In the genomic region with DNA sequence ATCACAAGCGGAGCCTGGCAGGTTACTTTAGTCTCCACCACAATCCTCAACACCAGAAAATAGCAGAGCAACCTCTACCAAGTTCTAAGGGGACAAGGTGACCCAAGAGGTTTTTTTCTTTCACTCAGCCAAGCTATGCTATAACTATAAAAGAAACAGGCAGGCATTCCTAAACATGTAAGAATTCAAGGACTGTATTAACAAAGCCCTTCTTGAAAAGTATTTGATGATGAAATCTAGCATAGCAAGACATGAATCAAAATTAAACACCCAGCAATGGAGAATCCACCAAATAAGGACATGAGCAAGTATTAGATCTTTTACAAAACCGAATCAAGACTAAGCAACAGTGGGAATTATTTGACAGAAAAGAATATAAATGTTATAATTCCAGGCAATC, we compare ENCODE assay signal across 11 cellular contexts. TPM values are rescaled to one million over a fixed set of nuclear protein-coding genes. Genes with fewer than 3 reads are reported as not detected.
DNase-seq lines count a peak whose midpoint lies in the region; ATAC-seq, FAIRE-seq and TF ChIP-seq lines count a peak whose summit lies in the region.
"Had no signal": no experiment of that assay in that cellular context is flagged by ENCODE, and none has a peak within 500 bp of the region (broad histone marks: within the 10 kb centered on the region; RNA-seq: fewer than 3 reads in every experiment).

No MANE protein-coding gene starts in this region.

- no peak overlapping the region for H3K4me3 ChIP-seq in keratinocyte (ENCODE audit: control insufficient read depth in 2 of 3, extremely low read depth in 1 of 3, insufficient read depth in 2 of 3, low read depth in 1 of 3, low read length in 3 of 3)

- peak overlapping the region; percentile 8 for H2AFZ ChIP-seq in keratinocyte (ENCODE audit: control insufficient read depth, low read length)

- H3K27me3 Mint-ChIP-seq in activated T-cell treated with anti-CD3 and anti-CD28 coated beads, Interleukin-2, amount 50 U/mL, for 72 hours (ENCODE audit: low read depth) = no peaks in the 10 kb centered on the region
- H3K27me3 Mint-ChIP-seq in activated naive CD8-positive, alpha-beta T cell treated with anti-CD3 and anti-CD28 coated beads for 36 hours = no peaks in the 10 kb centered on the region
- peaks cover 11% of the 10 kb centered on the region for H3K27me3 Mint-ChIP-seq in type B pancreatic cell

- H3K9me1 ChIP-seq in keratinocyte (ENCODE audit: control insufficient read depth, extremely low read depth, insufficient read depth, low read length) = no peaks in the 10 kb centered on the region

- no peaks in the 10 kb centered on the region for H3K79me2 ChIP-seq in keratinocyte (ENCODE audit: control insufficient read depth, insufficient read depth, low read length)

- no peaks in the 10 kb centered on the region for H3K36me3 ChIP-seq in keratinocyte (ENCODE audit: control insufficient read depth in 2 of 2, extremely low read depth in 1 of 2, insufficient read depth in 2 of 2, low read length in 2 of 2)

- no peak for DNase-seq in activated T-cell treated with anti-CD3 and anti-CD28 coated beads, Interleukin-2, amount 50 U/mL, for 72 hours
- DNase-seq in activated T-cell treated with anti-CD3 and anti-CD28 coated beads, Interleukin-2, amount 50 U/mL, for 1 hour = no peak
- DNase-seq in activated naive CD8-positive, alpha-beta T cell treated with anti-CD3 and anti-CD28 coated beads for 36 hours = no peak
- no peak for DNase-seq in keratinocyte (ENCODE audit: low read depth, low spot score)
- DNase-seq in type B pancreatic cell (ENCODE audit: extremely low spot score, unreplicated experiment) = no peak
- no peak for DNase-seq in SIG-M5 (lab: John Stamatoyannopoulos, UW)
- no peak for DNase-seq in mucosa of gallbladder (ENCODE audit: low spot score)
- DNase-seq: effector memory CD4-positive, alpha-beta T cell; NCI-H146; OCI-M1 had no signal

- no peaks in the 10 kb centered on the region for H3K36me3 Mint-ChIP-seq in activated T-cell treated with anti-CD3 and anti-CD28 coated beads, Interleukin-2, amount 50 U/mL, for 72 hours (ENCODE audit: insufficient read depth in 2 of 2)
- H3K36me3 Mint-ChIP-seq in activated naive CD8-positive, alpha-beta T cell treated with anti-CD3 and anti-CD28 coated beads for 36 hours = no peaks in the 10 kb centered on the region
- peaks cover 4% of the 10 kb centered on the region for H3K36me3 Mint-ChIP-seq in type B pancreatic cell

- TF ChIP-seq CTCF in keratinocyte (optimal IDR thresholded peaks at IDR 0.05 in 1 of 3, IDR thresholded peaks at IDR 0.05 in 1 of 3, conservative IDR thresholded peaks at IDR 0.05 in 1 of 3; ENCODE audit: extremely low read depth in 1 of 3, insufficient read depth in 2 of 3, low read length in 3 of 3) (no peak), type B pancreatic cell (conservative IDR thresholded peaks at IDR 0.05) (no peak)

- peak overlapping the region; percentile 78 to 94 for H3K4me3 Mint-ChIP-seq in activated T-cell treated with anti-CD3 and anti-CD28 coated beads, Interleukin-2, amount 50 U/mL, for 72 hours
- no peak overlapping the region for H3K4me3 Mint-ChIP-seq in activated naive CD8-positive, alpha-beta T cell treated with anti-CD3 and anti-CD28 coated beads for 36 hours
- peak overlapping the region; percentile 62 for H3K4me3 Mint-ChIP-seq in type B pancreatic cell

- H4K20me1 ChIP-seq in keratinocyte (ENCODE audit: control insufficient read depth, extremely low read depth, insufficient read depth, low read length) = no peaks in the 10 kb centered on the region

- peak overlapping the region; percentile 40 for H3K4me2 ChIP-seq in keratinocyte (ENCODE audit: control insufficient read depth, extremely low read depth, insufficient read depth, low read depth, low read length)

- peak; percentile 74 for FAIRE-seq in keratinocyte (lab: Jason Lieb, UNC)

- no peak overlapping the region for H3K27ac ChIP-seq in keratinocyte (ENCODE audit: control insufficient read depth, insufficient read depth, low read length)

- H3K27me3 ChIP-seq in keratinocyte (ENCODE audit: control insufficient read depth, extremely low read depth, insufficient read depth, low read length) = no peaks in the 10 kb centered on the region

- H3K4me1 ChIP-seq in keratinocyte (ENCODE audit: control insufficient read depth, extremely low read depth, insufficient read depth, low read length) = peaks cover 38% of the 10 kb centered on the region

- dilution Hi-C loops in keratinocyte (cut with MboI; ENCODE audit: extremely low pct_ligation_motif_present, low sequenced_read_pairs) = no loop called here

- no peak for ATAC-seq in activated T-cell treated with anti-CD3 and anti-CD28 coated beads, Interleukin-2, amount 50 U/mL, for 72 hours (replicated peaks in 1 of 2)
- ATAC-seq in GM19328 (IDR thresholded peaks at IDR 0.05; ENCODE audit: unreplicated experiment) = no peak

- H3K9ac ChIP-seq in keratinocyte (ENCODE audit: control insufficient read depth, extremely low read depth, insufficient read depth, low read length) = no peak overlapping the region

- H3K9me3 ChIP-seq in keratinocyte (ENCODE audit: control insufficient read depth, low read depth, low read length) = no peaks in the 10 kb centered on the region

- peaks cover 25% of the 10 kb centered on the region for H3K4me1 Mint-ChIP-seq in activated T-cell treated with anti-CD3 and anti-CD28 coated beads, Interleukin-2, amount 50 U/mL, for 72 hours (ENCODE audit: low read depth)
- peaks cover 33% of the 10 kb centered on the region for H3K4me1 Mint-ChIP-seq in activated naive CD8-positive, alpha-beta T cell treated with anti-CD3 and anti-CD28 coated beads for 36 hours
- H3K4me1 Mint-ChIP-seq in type B pancreatic cell (ENCODE audit: unreplicated experiment) = peaks cover 38% of the 10 kb centered on the region

- no peaks in the 10 kb centered on the region for H3K9me3 Mint-ChIP-seq in activated T-cell treated with anti-CD3 and anti-CD28 coated beads, Interleukin-2, amount 50 U/mL, for 72 hours
- H3K9me3 Mint-ChIP-seq in activated naive CD8-positive, alpha-beta T cell treated with anti-CD3 and anti-CD28 coated beads for 36 hours = no peaks in the 10 kb centered on the region
- H3K9me3 Mint-ChIP-seq in type B pancreatic cell = peaks cover 10% of the 10 kb centered on the region

- H3K27ac Mint-ChIP-seq in activated T-cell treated with anti-CD3 and anti-CD28 coated beads, Interleukin-2, amount 50 U/mL, for 72 hours = peak overlapping the region; percentile 99
- peak overlapping the region; percentile 68 for H3K27ac Mint-ChIP-seq in activated naive CD8-positive, alpha-beta T cell treated with anti-CD3 and anti-CD28 coated beads for 36 hours
- H3K27ac Mint-ChIP-seq in type B pancreatic cell = peak overlapping the region; percentile 98

RNA-seq across cellular contexts. Expression of gene C1QTNF7, which starts 25.7 kb away (rescaled TPM):
- total RNA-seq in activated T-cell treated with anti-CD3 and anti-CD28 coated beads, Interleukin-2, amount 50 U/mL, for 72 hours = not detected
- not detected for total RNA-seq in activated naive CD8-positive, alpha-beta T cell treated with anti-CD3 and anti-CD28 coated beads for 36 hours
- not detected in 3 replicates for polyA plus RNA-seq in keratinocyte
- polyA plus RNA-seq in keratinocyte (2011; ENCODE audit: low read depth) = not detected
- not detected in 2 replicates for polyA plus RNA-seq in keratinocyte (2011; cell fraction: cytosol; rRNA removed)
- polyA plus RNA-seq in keratinocyte (2011; cell fraction: nucleus; rRNA removed) = not detected in 2 replicates
- 0.11 TPM in 1 of 2 replicates, not detected in the other for polyA plus RNA-seq in keratinocyte (2012; ENCODE audit: low replicate concordance)
- not detected in 3 replicates for polyA minus RNA-seq in keratinocyte
- polyA minus RNA-seq in keratinocyte (2011; cell fraction: cytosol; rRNA and poly(A)+ RNA removed) = not detected
- polyA minus RNA-seq in keratinocyte (2011; cell fraction: nucleus; rRNA and poly(A)+ RNA removed) = not detected in 2 replicates
- total RNA-seq in type B pancreatic cell (ENCODE audit: low replicate concordance) = 0.43 and 1.8 TPM in 2 replicates
- 28.2 TPM for total RNA-seq in mucosa of gallbladder

Comparison
In these comparisons a context has a peak if more than half of its experiments do, and no peak if none do; other contexts are left out.
1. RNA of gene C1QTNF7, which starts 25.7 kb away (total RNA-seq): 28.2 TPM in mucosa of gallbladder (single experiment); 0.43 to 1.8 TPM in type B pancreatic cell, not detected in activated T-cell treated with anti-CD3 and anti-CD28 coated beads, Interleukin-2, amount 50 U/mL, for 72 hours and not detected in activated naive CD8-positive, alpha-beta T cell treated with anti-CD3 and anti-CD28 coated beads for 36 hours; every median in the first group is over 10 times any median in the second.
2. Peak in every context shown above with its lines, with median percentiles within 50 percentile points of each other: H3K27ac Mint-ChIP-seq.